Comparison of ENCODE assay signal across 8 cellular contexts in genomic region chr20:32457476-32457986, GRCh38.
DNase-seq lines count a peak whose midpoint lies in the region; ATAC-seq and TF ChIP-seq lines count a peak whose summit lies in the region.

No MANE protein-coding gene starts in this region.

- H3K79me2 ChIP-seq in H9 (ENCODE audit: insufficient read depth, low read length), result no peaks in the 10 kb centered on the region

- no peaks in the 10 kb centered on the region for H4K20me1 ChIP-seq in H9 (ENCODE audit: control insufficient read depth, insufficient read depth, insufficient read length)

- peak; percentile 23 for DNase-seq in AG09319 (ENCODE audit: extremely low read depth, low read depth)
- peak; percentile 96 for DNase-seq in H9
- peak; percentile 57 to 79 for DNase-seq in SHP77 (lab: John Stamatoyannopoulos, UW)
- DNase-seq in fibroblast of mammary gland (ENCODE audit: low read depth), result peak; percentile 46
- DNase-seq in natural killer cell, result no peak
- DNase-seq in LoVo (ENCODE audit: low spot score), result no peak
- DNase-seq in CD8-positive, alpha-beta T cell, result no peak

- POLR2A ChIA-PET in CD8-positive, alpha-beta T cell (lab: Charles Lee), result interaction anchor here (0.6 kb wide), 1 partner anchor 96 kb away, joined by 4 read pairs; no protein-coding TSS in a partner anchor

- H3K9me3 Mint-ChIP-seq in H9 (no peaks in the 10 kb centered on the region), natural killer cell (no peaks in the 10 kb centered on the region)
- H3K9me3 Mint-ChIP-seq in CD8-positive, alpha-beta T cell, result no peaks in the 10 kb centered on the region

- H2BK120ac ChIP-seq in H9 (ENCODE audit: low read depth, low read length, poor library complexity, severe bottlenecking), result no peak overlapping the region

- no peak overlapping the region for H2BK15ac ChIP-seq in H9 (ENCODE audit: low read depth, low read length)

- no peak overlapping the region for H2BK20ac ChIP-seq in H9 (ENCODE audit: low read depth, low read length, poor library complexity, severe bottlenecking)

- H3K4me3 Mint-ChIP-seq in H9 (peak overlapping the region; percentile 60 to 73), natural killer cell (peak overlapping the region; percentile 63)
- no peak overlapping the region for H3K4me3 Mint-ChIP-seq in CD8-positive, alpha-beta T cell

- H3K4ac ChIP-seq in H9 (ENCODE audit: low read depth, low read length), result no peak overlapping the region

- no peak overlapping the region for H3K27ac ChIP-seq in H9 (ENCODE audit: insufficient read length, low read depth, low read length)
- H3K27ac ChIP-seq in CD8-positive, alpha-beta T cell (ENCODE audit: low read depth, low read length), result no peak overlapping the region

- H3K4me3 ChIP-seq in fibroblast of mammary gland (ENCODE audit: control insufficient read depth, low read depth, low read length), result peak overlapping the region; percentile 46
- H3K4me3 ChIP-seq in CD8-positive, alpha-beta T cell (ENCODE audit: low read depth, low read length), result no peak overlapping the region

- H3K56ac ChIP-seq in H9 (ENCODE audit: insufficient read length, low read depth, low read length), result no peak overlapping the region

- H3K4me1 Mint-ChIP-seq in H9, result peaks cover 14 to 17% of the 10 kb centered on the region in 2 experiments
- H3K4me1 Mint-ChIP-seq in natural killer cell, result peaks cover 18 to 37% of the 10 kb centered on the region in 2 donors
- peaks cover 11% of the 10 kb centered on the region for H3K4me1 Mint-ChIP-seq in CD8-positive, alpha-beta T cell (ENCODE audit: low read depth)

- peaks cover 12 to 29% (median 20%) of the 10 kb centered on the region in 3 experiments for H3K36me3 Mint-ChIP-seq in H9 (ENCODE audit: insufficient read depth in 1 of 3, low read depth in 3 of 3)
- no peaks in the 10 kb centered on the region for H3K36me3 Mint-ChIP-seq in natural killer cell
- peaks cover 55% of the 10 kb centered on the region for H3K36me3 Mint-ChIP-seq in CD8-positive, alpha-beta T cell

- no peaks in the 10 kb centered on the region for H3K4me1 ChIP-seq in H9 (ENCODE audit: insufficient read depth, low read length)
- no peaks in the 10 kb centered on the region for H3K4me1 ChIP-seq in CD8-positive, alpha-beta T cell (ENCODE audit: insufficient read depth, low read length)

- H3K9ac ChIP-seq in H9 (ENCODE audit: extremely low read depth, insufficient read length, low read length), result no peak overlapping the region

- H3K27me3 ChIP-seq in H9 (ENCODE audit: insufficient read depth, low read length), result no peaks in the 10 kb centered on the region
- no peaks in the 10 kb centered on the region for H3K27me3 ChIP-seq in CD8-positive, alpha-beta T cell (ENCODE audit: insufficient read depth, low read length)

- H2BK12ac ChIP-seq in H9 (ENCODE audit: insufficient read length, low read depth, low read length), result no peak overlapping the region

- H3K27me3 Mint-ChIP-seq in H9 (ENCODE audit: low read depth), result no peaks in the 10 kb centered on the region
- H3K27me3 Mint-ChIP-seq in natural killer cell (ENCODE audit: low read depth in 2 of 2), result no peaks in the 10 kb centered on the region
- H3K27me3 Mint-ChIP-seq in CD8-positive, alpha-beta T cell (ENCODE audit: low read depth), result no peaks in the 10 kb centered on the region

- intact Hi-C loops in natural killer cell (cut with micrococcal nuclease), result no loop called here
- intact Hi-C loops in CD8-positive, alpha-beta T cell (cut with DNase I, micrococcal nuclease), result loop anchor here in 1 of 2 experiments (10.0 kb wide), 1 partner anchor 633 kb away; no protein-coding TSS in a partner anchor

- CTCF ChIA-PET in CD8-positive, alpha-beta T cell (lab: Charles Lee), result no interaction called here

- no peak overlapping the region for H4K5ac ChIP-seq in H9 (ENCODE audit: insufficient read length, low read depth, low read length)

- H4K8ac ChIP-seq in H9 (replicated peaks; ENCODE audit: insufficient read length, low read depth, low read length), result no peak overlapping the region

- no CpG with 5 or more reads among the region's 29 CpGs for WGBS in H9 (ENCODE audit: extremely low coverage, insufficient read length, low lambda C conversion rate)

- peak overlapping the region; percentile 7 for H3K4me2 ChIP-seq in H9 (ENCODE audit: insufficient read depth, insufficient read length, low read length)

- H3K23me2 ChIP-seq in H9 (ENCODE audit: insufficient read length, low read depth, low read length, poor library complexity, severe bottlenecking), result peaks cover 4% of the 10 kb centered on the region

- no peaks in the 10 kb centered on the region for H3K79me1 ChIP-seq in H9 (ENCODE audit: insufficient read depth, low read depth, low read length, poor library complexity, severe bottlenecking)

- TF ChIP-seq CTCF in AG09319 (IDR thresholded peaks at IDR 0.05; ENCODE audit: low read depth, low read length) (no peak), H9 (conservative IDR thresholded peaks at IDR 0.05) (no peak), fibroblast of mammary gland (conservative IDR thresholded peaks at IDR 0.05; ENCODE audit: control insufficient read depth, insufficient read depth, low read depth, low read length) (no peak), natural killer cell (IDR thresholded peaks at IDR 0.05) (no peak)
- no peak for TF ChIP-seq CTCF in CD8-positive, alpha-beta T cell (IDR thresholded peaks at IDR 0.05)

- no peak overlapping the region for H4K91ac ChIP-seq in H9 (ENCODE audit: insufficient read length, low read depth, low read length)

- H3K27ac Mint-ChIP-seq in H9, result peak overlapping the region in 1 of 3 experiments; percentile 93; a peak in 2 of 7 replicates
- peak overlapping the region in 1 of 2 donors; percentile 65 for H3K27ac Mint-ChIP-seq in natural killer cell
- no peak overlapping the region for H3K27ac Mint-ChIP-seq in CD8-positive, alpha-beta T cell

- H2BK5ac ChIP-seq in H9 (ENCODE audit: insufficient read length, low read length), result no peak overlapping the region

- H3K9me3 ChIP-seq in H9 (ENCODE audit: control insufficient read depth, low read depth, low read length), result no peaks in the 10 kb centered on the region
- no peaks in the 10 kb centered on the region for H3K9me3 ChIP-seq in CD8-positive, alpha-beta T cell (ENCODE audit: low read length)

- H2AK5ac ChIP-seq in H9 (ENCODE audit: insufficient read length, low read length), result no peak overlapping the region

- H3T11ph ChIP-seq in H9 (ENCODE audit: low read length), result no peak overlapping the region

- H3K23ac ChIP-seq in H9 (ENCODE audit: insufficient read length, low read depth, low read length), result no peak overlapping the region

- H3K14ac ChIP-seq in H9 (ENCODE audit: insufficient read depth, low read length), result no peak overlapping the region; the same call in 1 of the 2 replicates

- ATAC-seq in natural killer cell (peak in 1 of 3 donors; percentile 50), HG03135 (IDR thresholded peaks at IDR 0.05; ENCODE audit: unreplicated experiment) (no peak)
- no peak for ATAC-seq in CD8-positive, alpha-beta T cell

- H2AFZ ChIP-seq in H9 (ENCODE audit: low read length), result no peak overlapping the region

- no peak overlapping the region for H3K18ac ChIP-seq in H9 (ENCODE audit: insufficient read length, low read depth, low read length)

- H3K36me3 ChIP-seq in CD8-positive, alpha-beta T cell (ENCODE audit: insufficient read depth, low read length), result peaks cover 29% of the 10 kb centered on the region

Comparison
In these comparisons a context has a peak if more than half of its experiments do, and no peak if none do; other contexts are left out.
1. DNase-seq: peak in AG09319 (single experiment), H9 (single experiment), SHP77 (2 of 2) and fibroblast of mammary gland (single experiment); none in natural killer cell (single experiment), LoVo (single experiment) and CD8-positive, alpha-beta T cell (0 of 7).